Comparison of ENCODE assay signal across 8 cellular contexts in the genomic region with DNA sequence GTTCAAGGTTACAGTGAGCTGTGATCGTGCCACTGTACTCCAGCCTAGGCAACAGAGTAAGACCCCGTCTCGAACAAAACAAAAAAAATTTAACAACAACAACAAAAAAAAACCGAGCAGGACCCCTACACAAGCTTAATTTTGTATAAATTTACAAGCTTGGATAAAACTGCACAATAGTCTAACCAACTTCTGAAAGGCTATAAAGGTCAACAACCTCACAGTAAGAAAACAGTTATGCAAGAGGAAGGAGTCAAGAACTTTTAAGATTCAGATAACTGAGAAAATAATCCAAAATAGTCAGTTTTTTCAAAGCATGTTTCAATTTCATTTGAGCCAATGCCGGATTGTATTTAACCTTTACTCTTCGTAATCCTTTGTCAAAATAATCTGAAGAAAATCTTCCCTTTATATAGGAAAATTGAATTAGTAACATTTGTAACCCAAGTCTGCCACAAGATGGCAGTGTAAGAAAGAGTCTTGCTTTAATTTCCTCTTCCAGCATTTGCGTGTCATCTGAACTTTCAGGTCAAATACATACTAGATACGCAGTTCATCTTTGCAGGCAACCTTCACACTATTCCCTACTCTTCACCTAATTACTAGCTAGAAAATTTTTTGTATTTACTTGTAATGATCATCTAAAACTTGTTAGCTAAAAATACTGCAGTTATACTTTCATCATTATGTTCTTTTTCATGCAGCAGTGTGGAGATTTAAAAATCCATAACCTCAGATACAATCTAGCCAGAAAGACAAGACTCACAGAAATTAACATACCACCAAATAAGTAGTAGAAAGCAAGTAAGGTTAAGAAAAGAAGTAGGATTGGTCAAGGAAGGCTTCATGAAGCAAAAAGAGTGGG. TPM values are rescaled to one million over a fixed set of nuclear protein-coding genes. Genes with fewer than 3 reads are reported as not detected.
DNase-seq lines count a peak whose midpoint lies in the region; ATAC-seq lines count a peak whose summit lies in the region.

No MANE protein-coding gene starts in this region.

- H3K36me3 Mint-ChIP-seq in activated naive CD4-positive, alpha-beta T cell treated with anti-CD3 and anti-CD28 coated beads, Interleukin-2, amount 50 U/mL, for 24 hours, result peaks cover 6% of the 10 kb centered on the region
- H3K36me3 Mint-ChIP-seq in activated naive CD8-positive, alpha-beta T cell treated with anti-CD3 and anti-CD28 coated beads, Interleukin-2, amount 10 ng/mL, durations not matched to agents 7 days and 5 days, result peaks cover 10% of the 10 kb centered on the region

- no peaks in the 10 kb centered on the region for H3K27me3 Mint-ChIP-seq in activated naive CD4-positive, alpha-beta T cell treated with anti-CD3 and anti-CD28 coated beads, Interleukin-2, amount 50 U/mL, for 24 hours
- H3K27me3 Mint-ChIP-seq in activated naive CD8-positive, alpha-beta T cell treated with anti-CD3 and anti-CD28 coated beads, Interleukin-2, amount 10 ng/mL, durations not matched to agents 7 days and 5 days, result no peaks in the 10 kb centered on the region

- ATAC-seq in HG03378 (IDR thresholded peaks at IDR 0.05; ENCODE audit: unreplicated experiment) (peak; percentile 69), left cardiac atrium (peak; percentile 44 to 47), GM19452 (IDR thresholded peaks at IDR 0.05; ENCODE audit: unreplicated experiment) (no peak)
- ATAC-seq in activated naive CD8-positive, alpha-beta T cell treated with anti-CD3 and anti-CD28 coated beads, Interleukin-2, amount 10 ng/mL, durations not matched to agents 7 days and 5 days (ENCODE audit: low read depth), result no peak

- intact Hi-C loops in left cardiac atrium (cut with DNase I), result loop anchor here (5.0 to 10.0 kb wide), 2 partner anchors 278 to 285 kb away; no protein-coding TSS in a partner anchor

- H3K4me1 Mint-ChIP-seq in activated naive CD4-positive, alpha-beta T cell treated with anti-CD3 and anti-CD28 coated beads, Interleukin-2, amount 50 U/mL, for 24 hours, result peaks cover 41% of the 10 kb centered on the region
- peaks cover 31% of the 10 kb centered on the region for H3K4me1 Mint-ChIP-seq in activated naive CD8-positive, alpha-beta T cell treated with anti-CD3 and anti-CD28 coated beads, Interleukin-2, amount 10 ng/mL, durations not matched to agents 7 days and 5 days

- POLR2A ChIA-PET in activated naive CD8-positive, alpha-beta T cell treated with anti-CD3 and anti-CD28 coated beads, Interleukin-2, amount 10 ng/mL, durations not matched to agents 7 days and 5 days (lab: Charles Lee), result interaction anchor here (1.0 to 3.2 kb wide), 2 partner anchors 16 to 143 kb away, joined by 3 to 32 read pairs; partner anchors contain the start of gene PARP2

- no peak for DNase-seq in activated naive CD4-positive, alpha-beta T cell treated with anti-CD3 and anti-CD28 coated beads, Interleukin-2, amount 50 U/mL, for 16 hours
- DNase-seq in NCI-H526 (lab: John Stamatoyannopoulos, UW) (peak; percentile 49 to 76), left cardiac atrium (no peak), retina (peak; percentile 39)
- DNase-seq in activated naive CD8-positive, alpha-beta T cell treated with anti-CD3 and anti-CD28 coated beads, Interleukin-2, amount 10 ng/mL, durations not matched to agents 7 days and 5 days, result no peak

- no peaks in the 10 kb centered on the region for H3K9me3 Mint-ChIP-seq in activated naive CD4-positive, alpha-beta T cell treated with anti-CD3 and anti-CD28 coated beads, Interleukin-2, amount 50 U/mL, for 24 hours
- no peaks in the 10 kb centered on the region for H3K9me3 Mint-ChIP-seq in activated naive CD8-positive, alpha-beta T cell treated with anti-CD3 and anti-CD28 coated beads, Interleukin-2, amount 10 ng/mL, durations not matched to agents 7 days and 5 days

- H3K27ac Mint-ChIP-seq in activated naive CD4-positive, alpha-beta T cell treated with anti-CD3 and anti-CD28 coated beads, Interleukin-2, amount 50 U/mL, for 24 hours, result peak overlapping the region; percentile 27
- H3K27ac Mint-ChIP-seq in activated naive CD8-positive, alpha-beta T cell treated with anti-CD3 and anti-CD28 coated beads, Interleukin-2, amount 10 ng/mL, durations not matched to agents 7 days and 5 days, result peak overlapping the region; percentile 54

- peak overlapping the region; percentile 44 for H3K4me3 Mint-ChIP-seq in activated naive CD4-positive, alpha-beta T cell treated with anti-CD3 and anti-CD28 coated beads, Interleukin-2, amount 50 U/mL, for 24 hours
- peak overlapping the region; percentile 46 for H3K4me3 Mint-ChIP-seq in activated naive CD8-positive, alpha-beta T cell treated with anti-CD3 and anti-CD28 coated beads, Interleukin-2, amount 10 ng/mL, durations not matched to agents 7 days and 5 days

RNA-seq across cellular contexts. Expression of gene CCNB1IP1, which starts 5.8 kb away (rescaled TPM):
- 10 to 100 TPM; 35.0 to 39.5 TPM for total RNA-seq in activated naive CD8-positive, alpha-beta T cell treated with anti-CD3 and anti-CD28 coated beads, Interleukin-2, amount 10 ng/mL, durations not matched to agents 7 days and 5 days
- total RNA-seq in left cardiac atrium, result 10 to 100 TPM; 41.0 to 49.2 TPM

RNA-seq across cellular contexts. Expression of gene PARP2, which starts 16.2 kb away (rescaled TPM):
- 10 to 100 TPM; 28.3 to 32.7 TPM for total RNA-seq in activated naive CD8-positive, alpha-beta T cell treated with anti-CD3 and anti-CD28 coated beads, Interleukin-2, amount 10 ng/mL, durations not matched to agents 7 days and 5 days
- 10 to 100 TPM; 12.5 to 13.6 TPM for total RNA-seq in left cardiac atrium

RNA-seq across cellular contexts. Expression of gene TTC5, which starts 21.5 kb away (rescaled TPM):
- total RNA-seq in activated naive CD8-positive, alpha-beta T cell treated with anti-CD3 and anti-CD28 coated beads, Interleukin-2, amount 10 ng/mL, durations not matched to agents 7 days and 5 days, result 10 to 100 TPM; 21.9 to 22.2 TPM
- total RNA-seq in left cardiac atrium, result 10 to 100 TPM in 1 of 2 donors, 1 to 10 TPM in 1; 7.6 to 13.3 TPM

Comparison
In these comparisons a context has a peak if more than half of its experiments do, and no peak if none do; other contexts are left out.
1. DNase-seq: peak in NCI-H526 (2 of 2) and retina (single experiment); none in activated naive CD4-positive, alpha-beta T cell treated with anti-CD3 and anti-CD28 coated beads, Interleukin-2, amount 50 U/mL, for 16 hours (single experiment), activated naive CD8-positive, alpha-beta T cell treated with anti-CD3 and anti-CD28 coated beads, Interleukin-2, amount 10 ng/mL, durations not matched to agents 7 days and 5 days (single experiment) and left cardiac atrium (single experiment).
2. ATAC-seq: peak in HG03378 (single experiment) and left cardiac atrium (2 of 2); none in activated naive CD8-positive, alpha-beta T cell treated with anti-CD3 and anti-CD28 coated beads, Interleukin-2, amount 10 ng/mL, durations not matched to agents 7 days and 5 days (single experiment) and GM19452 (single experiment).